In genomic region chr9:125883548-125883947, GRCh38 we compare ENCODE assay signal across 23 cellular contexts.
A peak's percentile ranks its signal among the peaks of the same experiment; 100 is the strongest.
DNase-seq lines count a peak whose midpoint lies in the region; ATAC-seq, FAIRE-seq and TF ChIP-seq lines count a peak whose summit lies in the region.
"Had no signal": no experiment of that assay in that cellular context is flagged by ENCODE, and none has a peak within 500 bp of the region (broad histone marks: within the 10 kb centered on the region; RNA-seq: fewer than 3 reads in every experiment).

No MANE protein-coding gene starts in this region.

- H3K27ac ChIP-seq in HepG2 (ENCODE audit: extremely low read length, insufficient read depth, low read length) = no peak overlapping the region
- no peak overlapping the region for H3K27ac ChIP-seq in right lobe of liver
- H3K27ac ChIP-seq in Panc1 (ENCODE audit: low read length) = peak overlapping the region; percentile 71; the same call in 1 of the 2 replicates
- H3K27ac ChIP-seq in muscle layer of colon (ENCODE audit: low read depth, low read length) = peak overlapping the region; percentile 61
- H3K27ac ChIP-seq: breast epithelium had no signal

- 69% methylated on average over 4 of the region's 4 CpGs for WGBS in HepG2 (ENCODE audit: low lambda C conversion rate)
- 88% methylated on average over 4 of the region's 4 CpGs for WGBS in right lobe of liver (ENCODE audit: insufficient coverage, low coverage, low lambda C conversion rate, missing lambda C conversion rate)

- no peaks in the 10 kb centered on the region for H3K36me3 ChIP-seq in HepG2 (replicated peaks in 1 of 2; ENCODE audit: control insufficient read depth in 1 of 2, insufficient read depth in 2 of 2, low read length in 2 of 2)
- H3K36me3 ChIP-seq in right lobe of liver = no peaks in the 10 kb centered on the region
- no peaks in the 10 kb centered on the region for H3K36me3 ChIP-seq in Panc1 (ENCODE audit: control insufficient read depth, insufficient read depth, low read length)
- H3K36me3 ChIP-seq in muscle layer of colon (ENCODE audit: insufficient read depth, low read length) = no peaks in the 10 kb centered on the region
- no peaks in the 10 kb centered on the region for H3K36me3 ChIP-seq in H7 (replicated peaks; ENCODE audit: control insufficient read depth, insufficient read depth, low read length)
- H3K36me3 ChIP-seq: breast epithelium had no signal

- H2AFZ ChIP-seq in HepG2 (ENCODE audit: low read length) = no peak overlapping the region

- CTCF ChIA-PET in HepG2 (lab: Yijun Ruan, JAX; ENCODE audit: low intra/inter-chr PET ratio, low total read pairs) = no interaction called here
- CTCF ChIA-PET in Panc1 (lab: Charles Lee) = no interaction called here

- no peak for FAIRE-seq in HepG2 (lab: Jason Lieb, UNC)
- FAIRE-seq: HTR-8/SVneo, urothelium cell line had no signal

- H3K4me2 ChIP-seq in HepG2 (ENCODE audit: low read depth, low read length) = no peak overlapping the region

- TF ChIP-seq RAD21 in HepG2 (CRISPR knock-in tag; IDR thresholded peaks at IDR 0.05) = no peak

- in situ Hi-C loops in HepG2 (cut with HindIII; ENCODE audit: extremely low pct_ligation_motif_present, low pct_unique_long_range_greater_than_20kb) = no loop called here
- in situ Hi-C loops in Panc1 (cut with HindIII; ENCODE audit: low pct_unique_long_range_greater_than_20kb, low sequenced_read_pairs) = no loop called here

- no peak overlapping the region for H3K9ac ChIP-seq in HepG2 (ENCODE audit: insufficient read depth, low read depth, low read length)
- H3K9ac ChIP-seq in muscle layer of colon (ENCODE audit: low read length) = no peak overlapping the region

- TF ChIP-seq POLR2A in HepG2 (IDR thresholded peaks at IDR 0.05; ENCODE audit: insufficient read depth in 1 of 2, low read depth in 2 of 2, low read length in 2 of 2) (no peak), right lobe of liver (IDR thresholded peaks at IDR 0.05) (no peak)

- peaks cover 29% of the 10 kb centered on the region for H3K4me1 ChIP-seq in HepG2 (ENCODE audit: insufficient read depth, low read length)
- H3K4me1 ChIP-seq in right lobe of liver = no peaks in the 10 kb centered on the region
- peaks cover 42% of the 10 kb centered on the region for H3K4me1 ChIP-seq in Panc1 (ENCODE audit: control insufficient read depth, insufficient read depth, low read length)
- H3K4me1 ChIP-seq in muscle layer of colon (ENCODE audit: insufficient read depth, low read length) = peaks cover 37% of the 10 kb centered on the region
- H3K4me1 ChIP-seq: breast epithelium had no signal

- TF ChIP-seq CTCF in HepG2 (CRISPR knock-in tag; IDR thresholded peaks at IDR 0.05) (no peak), right lobe of liver (IDR thresholded peaks at IDR 0.05) (no peak), Panc1 (IDR thresholded peaks at IDR 0.05) (no peak)

- TF ChIP-seq EP300 in HepG2 (IDR thresholded peaks at IDR 0.05; ENCODE audit: low read depth in 2 of 2, low read length in 2 of 2) (no peak), HepG2 (CRISPR knock-in tag; IDR thresholded peaks at IDR 0.05; ENCODE audit: borderline replicate concordance) (no peak)

- ATAC-seq in HepG2 = no peak
- ATAC-seq in right lobe of liver = no peak
- ATAC-seq in Panc1 = no peak
- no peak for ATAC-seq in HG03354 (IDR thresholded peaks at IDR 0.05; ENCODE audit: poor library complexity, severe bottlenecking, unreplicated experiment)
- ATAC-seq: activated CD4-positive, CD25-positive, alpha-beta regulatory T cell treated with anti-CD3 and anti-CD28 coated beads, Interleukin-2, amount 50 U/mL, for 24 hours; sciatic nerve had no signal

- H3K4me3 ChIP-seq in HepG2 (replicated peaks in 1 of 3; ENCODE audit: insufficient read depth in 1 of 3, low read depth in 2 of 3, low read length in 3 of 3) (no peak overlapping the region), right lobe of liver (no peak overlapping the region), Panc1 (ENCODE audit: low read depth in 2 of 2, low read length in 2 of 2) (no peak overlapping the region), muscle layer of colon (ENCODE audit: low read depth in 1 of 2, low read length in 2 of 2) (no peak overlapping the region), H7 (ENCODE audit: insufficient read depth, low read depth, low read length) (no peak overlapping the region)
- H3K4me3 ChIP-seq: breast epithelium, lung had no signal

- intact Hi-C loops in HepG2 (cut with micrococcal nuclease; ENCODE audit: unreplicated experiment) = loop anchor here (5.0 kb wide), 1 partner anchor 514 kb away; no protein-coding TSS in a partner anchor
- intact Hi-C loops in right lobe of liver (cut with DNase I) = no loop called here
- intact Hi-C loops in Panc1 (cut with micrococcal nuclease; ENCODE audit: unreplicated experiment) = no loop called here

- H3K9me3 ChIP-seq in HepG2 (ENCODE audit: low read length) = no peaks in the 10 kb centered on the region
- no peaks in the 10 kb centered on the region for H3K9me3 ChIP-seq in right lobe of liver
- H3K9me3 ChIP-seq in Panc1 (ENCODE audit: control insufficient read depth, insufficient read depth, low read depth, low read length) = no peaks in the 10 kb centered on the region
- H3K9me3 ChIP-seq in muscle layer of colon (ENCODE audit: low read length) = no peaks in the 10 kb centered on the region
- H3K9me3 ChIP-seq: breast epithelium had no signal

- POLR2A ChIA-PET in HepG2 (lab: Yijun Ruan, JAX) (no interaction called here), Panc1 (lab: Charles Lee) (no interaction called here)

- no TSS peak for BruUV-seq in HepG2 (replicated peaks; lab: Mats Ljungman, UMichigan)
- no TSS peak for BruUV-seq in Panc1 (replicated peaks; lab: Mats Ljungman, UMichigan)

- H3K27me3 ChIP-seq in HepG2 (ENCODE audit: control insufficient read depth in 1 of 2, insufficient read depth in 2 of 2, low read length in 2 of 2) = no peaks in the 10 kb centered on the region
- H3K27me3 ChIP-seq in right lobe of liver = no peaks in the 10 kb centered on the region
- no peaks in the 10 kb centered on the region for H3K27me3 ChIP-seq in Panc1 (ENCODE audit: control insufficient read depth, insufficient read depth, low read length)
- H3K27me3 ChIP-seq in muscle layer of colon (ENCODE audit: control insufficient read depth in 1 of 2, insufficient read depth in 2 of 2, low read length in 2 of 2) = no peaks in the 10 kb centered on the region
- no peaks in the 10 kb centered on the region for H3K27me3 ChIP-seq in H7 (ENCODE audit: control insufficient read depth, insufficient read depth, low read length)
- H3K27me3 ChIP-seq: breast epithelium had no signal

- DNase-seq in HepG2 (ENCODE audit: low spot score) (no peak), right lobe of liver (no peak), Panc1 (ENCODE audit: low read depth, low spot score) (no peak), amygdala (lab: John Stamatoyannopoulos, UW) (no peak), hypothalamus (lab: John Stamatoyannopoulos, UW) (no peak), H7 (no peak)
- DNase-seq: activated CD4-positive, alpha-beta memory T cell treated with anti-CD3 and anti-CD28 coated beads, Interleukin-2, amount 10 ng/mL, durations not matched to agents 7 days and 5 days; activated gamma-delta T cell treated with Interleukin-2 at 50 U/mL for 16 hours; activated T-cell treated with anti-CD3 and anti-CD28 coated beads for 4 hours; CD4-positive, CD25-positive, alpha-beta regulatory T cell; GDM1; Karpas-422; NCI-H1694 treated with DMSO at 0.1 percent for 48 hours; substantia nigra; T1000 had no signal

- no peaks in the 10 kb centered on the region for H4K20me1 ChIP-seq in HepG2 (ENCODE audit: insufficient read depth, low read length)

- H3K79me2 ChIP-seq in HepG2 (ENCODE audit: insufficient read depth, low read length) = no peaks in the 10 kb centered on the region

TF ChIP-seq in HepG2, 621 proteins besides CTCF, POLR2A, EP300 and RAD21:
- TF ChIP-seq DNMT3B (CRISPR knock-in tag; conservative IDR thresholded peaks at IDR 0.05) (no peak), MNT (IDR thresholded peaks at IDR 0.05) (0 out of 2 replicates have a peak, but pooled peaks have one; percentile 13)

Comparison
In these comparisons a context has a peak if more than half of its experiments do, and no peak if none do; other contexts are left out.
1. H3K27ac ChIP-seq: peak in Panc1 (single experiment) and muscle layer of colon (single experiment); none in HepG2 (single experiment) and right lobe of liver (0 of 3).